ENCODE assay signal across 15 cellular contexts in the genomic region with DNA sequence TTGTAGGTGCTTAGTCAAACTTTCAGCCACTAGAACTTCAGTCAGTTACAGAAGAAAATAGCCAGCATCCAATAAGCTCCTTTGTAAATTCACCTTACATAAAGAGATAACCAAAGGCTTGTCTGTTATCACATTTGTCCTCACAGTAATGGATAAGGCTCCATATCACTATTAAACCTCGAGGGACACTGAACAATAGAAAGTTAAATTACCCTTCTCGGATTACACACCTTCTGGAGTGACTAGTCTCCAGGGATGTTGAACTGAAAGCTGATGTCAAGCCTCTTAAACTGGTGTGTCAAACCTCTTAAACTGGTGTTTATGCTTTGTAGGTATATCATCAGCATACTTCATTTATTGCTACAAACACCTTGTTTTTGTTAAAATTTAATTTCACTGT.
DNase-seq lines count a peak whose midpoint lies in the region; ATAC-seq and TF ChIP-seq lines count a peak whose summit lies in the region.
"Had no signal": no experiment of that assay in that cellular context is flagged by ENCODE, and none has a peak within 500 bp of the region (broad histone marks: within the 10 kb centered on the region; RNA-seq: fewer than 3 reads in every experiment).

No MANE protein-coding gene starts in this region.

- H3K27me3 Mint-ChIP-seq in neural progenitor cell (ENCODE audit: insufficient read depth, low read depth): no peaks in the 10 kb centered on the region

- H2AFZ ChIP-seq in neural progenitor cell (replicated peaks): no peak overlapping the region

- H3K4me1 ChIP-seq in neural progenitor cell: no peaks in the 10 kb centered on the region
- H3K4me1 ChIP-seq: tibial nerve had no signal

- no peak overlapping the region for H3K9ac ChIP-seq in neural progenitor cell
- H3K9ac ChIP-seq: SK-N-SH had no signal

- no peak overlapping the region for H3K27ac Mint-ChIP-seq in neural progenitor cell

- DNase-seq in M059J (ENCODE audit: low read depth): peak; percentile 15
- DNase-seq in NCI-H2107 (lab: John Stamatoyannopoulos, UW): peak; percentile 57
- peak; percentile 96 for DNase-seq in NCI-H82 (lab: John Stamatoyannopoulos, UW)
- DNase-seq in neural progenitor cell (ENCODE audit: low spot score): peak; percentile 40
- DNase-seq in posterior cingulate gyrus: no peak
- DNase-seq: activated CD4-positive, alpha-beta T cell treated with anti-CD3 and anti-CD28 coated beads, Interleukin-2, amount 50 U/mL, for 48 hours; activated T-cell treated with anti-CD3 and anti-CD28 coated beads, Interleukin-2, amount 50 U/mL, for 48 hours; MV-4-11; OCI-M1; SK-N-SH had no signal

- H3K4me3 Mint-ChIP-seq in neural progenitor cell: no peak overlapping the region

- no peak overlapping the region for H3K27ac ChIP-seq in neural progenitor cell
- H3K27ac ChIP-seq: C4-2B, tibial nerve had no signal

- H3K9me3 Mint-ChIP-seq in neural progenitor cell: no peaks in the 10 kb centered on the region

- no peaks in the 10 kb centered on the region for H3K36me3 Mint-ChIP-seq in neural progenitor cell

- no peaks in the 10 kb centered on the region for H4K20me1 ChIP-seq in neural progenitor cell (ENCODE audit: low read depth)

- no peak overlapping the region for H3K4me2 ChIP-seq in neural progenitor cell
- H3K4me2 ChIP-seq: SK-N-SH, smooth muscle cell had no signal

- no peaks in the 10 kb centered on the region for H3K27me3 ChIP-seq in neural progenitor cell
- H3K27me3 ChIP-seq: tibial nerve had no signal

- ATAC-seq in GM19324 (IDR thresholded peaks at IDR 0.05; ENCODE audit: low FRiP score, unreplicated experiment) (no peak), GM21619 (IDR thresholded peaks at IDR 0.05; ENCODE audit: unreplicated experiment) (no peak)

- no peaks in the 10 kb centered on the region for H3F3A ChIP-seq in neural progenitor cell (ENCODE audit: low read depth)

- no peaks in the 10 kb centered on the region for H3K79me2 ChIP-seq in neural progenitor cell (ENCODE audit: low read depth)

- no peaks in the 10 kb centered on the region for H3K9me3 ChIP-seq in neural progenitor cell (ENCODE audit: low read depth)
- H3K9me3 ChIP-seq: SK-N-SH, tibial nerve had no signal

- no peak overlapping the region for H3K4me3 ChIP-seq in neural progenitor cell
- H3K4me3 ChIP-seq: smooth muscle cell, tibial nerve had no signal

- intact Hi-C loops in posterior cingulate gyrus (cut with DNase I): no loop called here

- no peaks in the 10 kb centered on the region for H3K4me1 Mint-ChIP-seq in neural progenitor cell

- no peak for TF ChIP-seq CTCF in neural progenitor cell (IDR thresholded peaks at IDR 0.05)

- no peaks in the 10 kb centered on the region for H3K36me3 ChIP-seq in neural progenitor cell
- H3K36me3 ChIP-seq: tibial nerve had no signal

Comparison
In these comparisons a context has a peak if more than half of its experiments do, and no peak if none do; other contexts are left out.
1. DNase-seq: peak in M059J (single experiment), NCI-H2107 (single experiment), NCI-H82 (single experiment) and neural progenitor cell (single experiment); none in posterior cingulate gyrus (0 of 10).